Comparison of ENCODE assay signal across 1 cellular context in genomic region chr1:227728892-227729143, GRCh38.
TF ChIP-seq lines count a peak whose summit lies in the region.

No MANE protein-coding gene starts in this region.

TF ChIP-seq in GM23338, 12 proteins besides CTCF, POLR2A, EP300 and RAD21 (continued from another document):
- no peak for TF ChIP-seq JUNB (IDR thresholded peaks at IDR 0.05; ENCODE audit: unreplicated experiment)
- TF ChIP-seq ZNF331 (CRISPR knock-in tag; IDR thresholded peaks at IDR 0.05; ENCODE audit: low read depth) = no peak
- no peak for TF ChIP-seq EZH2phosphoT487 (IDR thresholded peaks at IDR 0.05; ENCODE audit: unreplicated experiment)
- TF ChIP-seq STAT1 (IDR thresholded peaks at IDR 0.05; ENCODE audit: unreplicated experiment) = no peak
- no peak for TF ChIP-seq ZNF462 (CRISPR knock-in tag; IDR thresholded peaks at IDR 0.05)
- TF ChIP-seq CREB1 (CRISPR knock-in tag; IDR thresholded peaks at IDR 0.05; ENCODE audit: low read depth) = no peak
- no peak; the same call in 1 of the 2 replicates for TF ChIP-seq POLR2AphosphoS5 (IDR thresholded peaks at IDR 0.05; ENCODE audit: low read depth)
- TF ChIP-seq NANOG (IDR thresholded peaks at IDR 0.05; ENCODE audit: borderline replicate concordance) = no peak
- no peak for TF ChIP-seq ZNF114 (CRISPR knock-in tag; IDR thresholded peaks at IDR 0.05)
TF ChIP-seq in GM23338: peak in this region for 0.
